In genomic region chr3:31077021-31077601, GRCh38 we compare ENCODE assay signal across 8 cellular contexts.
DNase-seq lines count a peak whose midpoint lies in the region; ATAC-seq and TF ChIP-seq lines count a peak whose summit lies in the region.
"Had no signal": no experiment of that assay in that cellular context is flagged by ENCODE, and none has a peak within 500 bp of the region (broad histone marks: within the 10 kb centered on the region; RNA-seq: fewer than 3 reads in every experiment).

No MANE protein-coding gene starts in this region.

- BruUV-seq in HCT116 (replicated peaks; lab: Mats Ljungman, UMichigan): no TSS peak

- no peak for TF ChIP-seq RAD21 in HCT116 (IDR thresholded peaks at IDR 0.05; ENCODE audit: low read depth)

- no peak for TF ChIP-seq POLR2A in HCT116 (IDR thresholded peaks at IDR 0.05; ENCODE audit: borderline replicate concordance, extremely low read depth, insufficient read depth, insufficient read length)

- H3K9ac ChIP-seq in HCT116 (ENCODE audit: low read length): no peak overlapping the region
- H3K9ac ChIP-seq: KMS-11 had no signal

- no peaks in the 10 kb centered on the region for H3K36me3 ChIP-seq in HCT116 (ENCODE audit: control insufficient read depth in 1 of 2, insufficient read depth in 2 of 2, low read length in 2 of 2)

- peak; percentile 89 for ATAC-seq in HCT116

- intact Hi-C loops in HCT116 (cut with micrococcal nuclease): no loop called here

- RAD21 ChIA-PET in HCT116 (lab: Charles Lee; ENCODE audit: low non-redundant PET in 1 of 2, low total read pairs in 2 of 2, uncharacterized antibody in 2 of 2, unreplicated experiment in 2 of 2): no interaction called here

- H3K27me3 ChIP-seq in HCT116 (ENCODE audit: insufficient read depth, low read length): no peaks in the 10 kb centered on the region

- H3K4me1 ChIP-seq in HCT116 (ENCODE audit: control insufficient read depth in 1 of 2, insufficient read depth in 2 of 2, low read length in 2 of 2): peaks cover 3 to 40% of the 10 kb centered on the region in 2 experiments; a peak in 2 of 4 replicates

- H3K9me2 ChIP-seq in HCT116 (ENCODE audit: insufficient read depth): no peaks in the 10 kb centered on the region

- POLR2A ChIA-PET in HCT116 (lab: Charles Lee): no interaction called here

- no peak for TF ChIP-seq CTCF in HCT116 (IDR thresholded peaks at IDR 0.05 in 2 of 3, conservative IDR thresholded peaks at IDR 0.05 in 1 of 3; ENCODE audit: borderline replicate concordance in 1 of 3, insufficient read depth in 1 of 3, low read depth in 2 of 3, low read length in 2 of 3)
- no peak for TF ChIP-seq CTCF in choroid plexus epithelial cell (conservative IDR thresholded peaks at IDR 0.05; ENCODE audit: low read depth, low read length)

- CTCF ChIA-PET in HCT116 (lab: Charles Lee): no interaction called here

- no peak overlapping the region for H3K27ac ChIP-seq in HCT116 (ENCODE audit: low read depth, low read length)
- H3K27ac ChIP-seq: KMS-11 had no signal

- H2AFZ ChIP-seq in HCT116 (ENCODE audit: low read depth, low read length, poor library complexity, severe bottlenecking): peak overlapping the region; percentile 29

- no peaks in the 10 kb centered on the region for H3K79me2 ChIP-seq in HCT116 (ENCODE audit: insufficient read depth, low read length)

- no peaks in the 10 kb centered on the region for H4K20me1 ChIP-seq in HCT116 (ENCODE audit: insufficient read depth)

- peak overlapping the region in 1 of 2 experiments; percentile 9; a peak in 1 of 4 replicates for H3K4me3 ChIP-seq in HCT116 (replicated peaks in 1 of 2; ENCODE audit: low read depth in 1 of 2, low read length in 2 of 2)
- no peak overlapping the region for H3K4me3 ChIP-seq in choroid plexus epithelial cell (ENCODE audit: low read depth, low read length)

- DNase-seq in HCT116 (ENCODE audit: low read depth, low spot score): peak; percentile 80
- peak; percentile 99 for DNase-seq in RPMI7951 (ENCODE audit: low read depth)
- peak; percentile 75 for DNase-seq in choroid plexus epithelial cell (ENCODE audit: low read depth)
- DNase-seq in stimulated activated CD4-positive, alpha-beta T cell treated with anti-CD3 and anti-CD28 coated beads, Interleukin-4, amount 100 ng/mL, for 1 hour: peak; percentile 28
- DNase-seq in D341Med (ENCODE audit: low spot score): no peak
- DNase-seq in amygdala (lab: John Stamatoyannopoulos, UW): no peak
- no peak for DNase-seq in cerebellum (ENCODE audit: low spot score)

- H3K9me3 ChIP-seq in HCT116 (ENCODE audit: control insufficient read depth in 1 of 2, insufficient read depth in 1 of 2, low read depth in 1 of 2, low read length in 2 of 2): no peaks in the 10 kb centered on the region

- peak overlapping the region; percentile 69 for H3K4me2 ChIP-seq in HCT116 (ENCODE audit: low read length)
- H3K4me2 ChIP-seq: KMS-11 had no signal

TF ChIP-seq in HCT116, 20 proteins besides CTCF, POLR2A, EP300 and RAD21:
- TF ChIP-seq SP1 (IDR thresholded peaks at IDR 0.05; ENCODE audit: low read depth): peak; percentile 87
- no peak for TF ChIP-seq EZH2phosphoT487 (IDR thresholded peaks at IDR 0.05; ENCODE audit: borderline replicate concordance)
- no peak for TF ChIP-seq ATF3 (IDR thresholded peaks at IDR 0.05)
- TF ChIP-seq CEBPB (IDR thresholded peaks at IDR 0.05; ENCODE audit: low read depth): peak; percentile 34
- TF ChIP-seq SRF (IDR thresholded peaks at IDR 0.05; ENCODE audit: low read depth): peak; percentile 98
- TF ChIP-seq JUND (IDR thresholded peaks at IDR 0.05): peak; percentile 95
- TF ChIP-seq ZBTB33 (IDR thresholded peaks at IDR 0.05; ENCODE audit: extremely low read depth, insufficient replicate concordance, low read length): no peak
- no peak for TF ChIP-seq REST (IDR thresholded peaks at IDR 0.05; ENCODE audit: low read depth)
- no peak for TF ChIP-seq EZH2 (IDR thresholded peaks at IDR 0.05)
- no peak for TF ChIP-seq ELF1 (IDR thresholded peaks at IDR 0.05; ENCODE audit: borderline replicate concordance, low read depth)
- no peak for TF ChIP-seq ZFX (IDR thresholded peaks at IDR 0.05)
- TF ChIP-seq SIN3A (IDR thresholded peaks at IDR 0.05; ENCODE audit: low read depth): 0 out of 2 replicates have a peak, but pooled peaks have one; percentile 56
- peak; percentile 8 for TF ChIP-seq YY1 (IDR thresholded peaks at IDR 0.05; ENCODE audit: extremely low read depth, insufficient replicate concordance, low read depth, low read length)
- TF ChIP-seq EGR1 (IDR thresholded peaks at IDR 0.05; ENCODE audit: low read depth): no peak
- TF ChIP-seq CBX3 (IDR thresholded peaks at IDR 0.05; ENCODE audit: low read depth): peak; percentile 82; the same call in 1 of the 2 replicates
- TF ChIP-seq POLR2AphosphoS5 (IDR thresholded peaks at IDR 0.05; ENCODE audit: low read depth, low read length): peak; percentile 57
- TF ChIP-seq ZNF274 (IDR thresholded peaks at IDR 0.05; ENCODE audit: low read depth, low read length): no peak
- peak; percentile 97 for TF ChIP-seq FOSL1 (IDR thresholded peaks at IDR 0.05; ENCODE audit: low read depth)
- peak; percentile 52; the same call in 1 of the 2 replicates for TF ChIP-seq MAX (IDR thresholded peaks at IDR 0.05)
- TF ChIP-seq TCF7L2 (IDR thresholded peaks at IDR 0.05; ENCODE audit: borderline replicate concordance, extremely low read depth, insufficient read depth, insufficient read length): peak; percentile 76

Comparison
In these comparisons a context has a peak if more than half of its experiments do, and no peak if none do; other contexts are left out.
1. DNase-seq: peak in HCT116 (single experiment), RPMI7951 (single experiment), choroid plexus epithelial cell (single experiment) and stimulated activated CD4-positive, alpha-beta T cell treated with anti-CD3 and anti-CD28 coated beads, Interleukin-4, amount 100 ng/mL, for 1 hour (single experiment); none in D341Med (single experiment), amygdala (0 of 56) and cerebellum (single experiment).